Comparison of ENCODE assay signal across 22 cellular contexts in the genomic region with DNA sequence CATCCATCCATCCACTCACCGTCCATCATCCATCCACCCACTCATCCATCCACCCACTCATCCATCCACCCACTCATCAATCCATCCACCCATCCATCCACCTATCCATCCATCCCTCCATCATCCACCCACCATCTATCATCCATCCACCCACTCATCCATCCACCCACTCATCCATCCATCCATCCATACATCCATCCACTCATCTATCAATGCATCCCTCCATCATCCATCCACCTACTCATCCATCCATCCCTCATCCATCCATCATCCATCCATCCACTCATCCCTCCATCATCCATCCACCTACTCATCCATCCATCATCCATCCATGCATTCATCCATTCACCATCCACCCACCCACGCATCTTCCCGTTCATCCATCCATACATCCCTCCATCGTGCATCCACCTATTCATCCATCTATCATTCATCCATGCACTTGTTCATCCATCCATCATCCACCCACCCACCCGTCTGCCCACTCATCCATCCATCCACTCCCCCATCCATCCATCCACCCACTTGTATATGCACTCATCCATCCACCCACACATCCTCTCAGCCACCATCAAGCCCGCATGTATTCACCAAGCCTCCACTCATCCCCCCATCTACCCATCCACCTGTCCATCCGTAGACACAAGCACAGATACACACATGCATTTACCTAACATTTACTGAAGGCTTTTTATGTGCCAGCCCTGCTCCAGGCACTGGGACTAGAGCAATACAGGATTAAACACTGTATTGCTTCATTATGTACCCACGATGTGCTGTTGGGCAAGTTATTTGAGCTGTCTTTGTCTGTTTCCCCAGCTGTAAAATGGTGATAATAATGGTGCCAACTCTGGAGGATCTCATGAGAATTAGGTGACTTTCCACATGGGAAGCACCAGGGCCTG. TPM values are rescaled to one million over a fixed set of nuclear protein-coding genes. Genes with fewer than 3 reads are reported as not detected.
"Had no signal": no experiment of that assay in that cellular context is flagged by ENCODE, and none has a peak within 500 bp of the region (broad histone marks: within the 10 kb centered on the region; RNA-seq: fewer than 3 reads in every experiment).

No MANE protein-coding gene starts in this region.

- ATAC-seq: lower lobe of right lung; right cardiac atrium; stimulated activated effector memory CD8-positive, alpha-beta T cell treated with anti-CD3 and anti-CD28 coated beads, Interleukin-12 subunit alpha, Interleukin-12 subunit beta, amount 100 ng/mL, for 72 hours had no signal

- H3K4me3 Mint-ChIP-seq: activated naive CD8-positive, alpha-beta T cell; endodermal cell; stimulated activated effector memory CD8-positive, alpha-beta T cell treated with anti-CD3 and anti-CD28 coated beads, Interleukin-12 subunit alpha, Interleukin-12 subunit beta, amount 100 ng/mL, for 72 hours; T-helper 2 cell treated with Interferon-gamma antibody and Interleukin-4, amounts not matched to agents 5 μg/mL and 100 μg/mL, for 36 hours had no signal

- H3K27me3 ChIP-seq: suprapubic skin, upper lobe of left lung had no signal

- H3K9me3 ChIP-seq: lower lobe of right lung, suprapubic skin, upper lobe of left lung had no signal

- H3K4me2 ChIP-seq: smooth muscle cell had no signal

- DNase-seq: activated CD4-positive, alpha-beta T cell treated with anti-CD3 and anti-CD28 coated beads, Interleukin-2, amount 50 U/mL, for 1 hour; activated T-cell treated with anti-CD3 and anti-CD28 coated beads for 4 hours; anterior cingulate cortex; endodermal cell; hypothalamus; lower lobe of right lung; midbrain; nucleus accumbens; right cardiac atrium; SW 1271; upper lobe of left lung had no signal

- H3K4me3 ChIP-seq: lower lobe of right lung, smooth muscle cell, suprapubic skin, upper lobe of left lung had no signal

- H3K27ac Mint-ChIP-seq: activated naive CD8-positive, alpha-beta T cell; activated T-helper 2 cell treated with anti-CD3 and anti-CD28 coated beads, Interferon-gamma antibody, Interleukin-2, Interleukin-4, amounts not matched to agents 10 μg/mL and 5 μg/mL and 100 μg/mL, durations not matched to agents 14 hours and 24 hours and 36 hours; endodermal cell; stimulated activated effector memory CD8-positive, alpha-beta T cell treated with anti-CD3 and anti-CD28 coated beads, Interleukin-12 subunit alpha, Interleukin-12 subunit beta, amount 100 ng/mL, for 72 hours; T-helper 2 cell treated with Interferon-gamma antibody and Interleukin-4, amounts not matched to agents 5 μg/mL and 100 μg/mL, for 36 hours had no signal

- H3K9me3 Mint-ChIP-seq: endodermal cell had no signal

- H3K36me3 ChIP-seq: lower lobe of right lung, upper lobe of left lung had no signal

- H3K36me3 Mint-ChIP-seq: stimulated activated effector memory CD8-positive, alpha-beta T cell treated with anti-CD3 and anti-CD28 coated beads, Interleukin-12 subunit alpha, Interleukin-12 subunit beta, amount 100 ng/mL, for 72 hours had no signal

- H3K27me3 Mint-ChIP-seq: activated naive CD8-positive, alpha-beta T cell had no signal

- H3K27ac ChIP-seq: lower lobe of right lung, suprapubic skin, upper lobe of left lung had no signal

RNA-seq across cellular contexts. Expression of gene FSD1, which starts 30.8 kb away (rescaled TPM):
- total RNA-seq: posterior vena cava, right cardiac atrium, suprapubic skin had no signal
- polyA plus RNA-seq: right cardiac atrium had no signal

RNA-seq across cellular contexts. Expression of gene TMIGD2, which starts 33.0 kb away (rescaled TPM):
- total RNA-seq: chondrocyte, dermis microvascular lymphatic vessel endothelial cell, right cardiac atrium, smooth muscle cell, suprapubic skin had no signal
- polyA plus RNA-seq: smooth muscle cell had no signal

RNA-seq across cellular contexts. Expression of gene SHD, which starts 56.1 kb away (rescaled TPM):
- total RNA-seq: activated CD8-positive, alpha-beta memory T cell treated with anti-CD3 and anti-CD28 coated beads for 36 hours; chondrocyte; dermis microvascular lymphatic vessel endothelial cell; glomerular endothelial cell; lower lobe of right lung; posterior vena cava; smooth muscle cell; suprapubic skin had no signal
- polyA plus RNA-seq: smooth muscle cell had no signal
